ENCODE assay signal across 11 cellular contexts in genomic region chr22:46111645-46112306, GRCh38. TPM values are rescaled to one million over a fixed set of nuclear protein-coding genes. Genes with fewer than 3 reads are reported as not detected.
DNase-seq lines count a peak whose midpoint lies in the region; ATAC-seq and TF ChIP-seq lines count a peak whose summit lies in the region.
"Had no signal": no experiment of that assay in that cellular context is flagged by ENCODE, and none has a peak within 500 bp of the region (broad histone marks: within the 10 kb centered on the region; RNA-seq: fewer than 3 reads in every experiment).

No MANE protein-coding gene starts in this region.

- H3K4me3 Mint-ChIP-seq in dendritic cell treated with granulocyte-macrophage colony-stimulating factor and Interleukin-4, amounts not matched to agents 40 ng/mL and 50 ng/mL, for 4 days, result no peak overlapping the region
- no peak overlapping the region for H3K4me3 Mint-ChIP-seq in activated T-helper 2 cell treated with anti-CD3 and anti-CD28 coated beads, Interferon-gamma antibody, Interleukin-2, Interleukin-4, amounts not matched to agents 10 μg/mL and 5 μg/mL and 100 μg/mL, durations not matched to agents 14 hours and 24 hours and 36 hours (ENCODE audit: low read depth)
- H3K4me3 Mint-ChIP-seq: IgD-negative memory B cell had no signal

- H3K9me3 ChIP-seq in muscle layer of colon (ENCODE audit: low read length) (no peaks in the 10 kb centered on the region), testis (no peaks in the 10 kb centered on the region)

- H3K27me3 ChIP-seq in muscle layer of colon (ENCODE audit: control insufficient read depth in 1 of 2, insufficient read depth in 2 of 2, low read length in 2 of 2) (no peaks in the 10 kb centered on the region), testis (no peaks in the 10 kb centered on the region)
- H3K27me3 ChIP-seq: foreskin keratinocyte had no signal

- intact Hi-C loops in dendritic cell treated with granulocyte-macrophage colony-stimulating factor and Interleukin-4, amounts not matched to agents 40 ng/mL and 50 ng/mL, for 4 days (cut with micrococcal nuclease), result no loop called here
- intact Hi-C loops in testis (cut with DNase I; ENCODE audit: low total_unique reads), result no loop called here
- intact Hi-C loops in activated T-helper 2 cell treated with anti-CD3 and anti-CD28 coated beads, Interferon-gamma antibody, Interleukin-2, Interleukin-4, amounts not matched to agents 10 μg/mL and 5 μg/mL and 100 μg/mL, durations not matched to agents 14 hours and 24 hours and 36 hours (cut with micrococcal nuclease), result no loop called here

- no peak for TF ChIP-seq RAD21 in Ishikawa (IDR thresholded peaks at IDR 0.05; ENCODE audit: low read depth)

- peak; percentile 72 for TF ChIP-seq EP300 in Ishikawa (IDR thresholded peaks at IDR 0.05; ENCODE audit: borderline replicate concordance)

- peak overlapping the region; percentile 40 for H3K27ac ChIP-seq in muscle layer of colon (ENCODE audit: low read depth, low read length)
- H3K27ac ChIP-seq in testis, result peak overlapping the region; percentile 65 to 83
- H3K27ac ChIP-seq: foreskin keratinocyte had no signal

- peak overlapping the region; percentile 27 for H3K27ac Mint-ChIP-seq in dendritic cell treated with granulocyte-macrophage colony-stimulating factor and Interleukin-4, amounts not matched to agents 40 ng/mL and 50 ng/mL, for 4 days
- H3K27ac Mint-ChIP-seq in activated T-helper 2 cell treated with anti-CD3 and anti-CD28 coated beads, Interferon-gamma antibody, Interleukin-2, Interleukin-4, amounts not matched to agents 10 μg/mL and 5 μg/mL and 100 μg/mL, durations not matched to agents 14 hours and 24 hours and 36 hours, result no peak overlapping the region

- H3K9ac ChIP-seq in muscle layer of colon (ENCODE audit: low read length), result no peak overlapping the region

- peaks cover 85% of the 10 kb centered on the region for H3K36me3 Mint-ChIP-seq in dendritic cell treated with granulocyte-macrophage colony-stimulating factor and Interleukin-4, amounts not matched to agents 40 ng/mL and 50 ng/mL, for 4 days (ENCODE audit: low read depth)
- no peaks in the 10 kb centered on the region for H3K36me3 Mint-ChIP-seq in activated T-helper 2 cell treated with anti-CD3 and anti-CD28 coated beads, Interferon-gamma antibody, Interleukin-2, Interleukin-4, amounts not matched to agents 10 μg/mL and 5 μg/mL and 100 μg/mL, durations not matched to agents 14 hours and 24 hours and 36 hours (ENCODE audit: low read depth)
- H3K36me3 Mint-ChIP-seq: IgD-negative memory B cell had no signal

- TF ChIP-seq POLR2A in testis (IDR thresholded peaks at IDR 0.05), result no peak

- peaks cover under 1% of the 10 kb centered on the region for H3K27me3 Mint-ChIP-seq in dendritic cell treated with granulocyte-macrophage colony-stimulating factor and Interleukin-4, amounts not matched to agents 40 ng/mL and 50 ng/mL, for 4 days
- no peaks in the 10 kb centered on the region for H3K27me3 Mint-ChIP-seq in activated T-helper 2 cell treated with anti-CD3 and anti-CD28 coated beads, Interferon-gamma antibody, Interleukin-2, Interleukin-4, amounts not matched to agents 10 μg/mL and 5 μg/mL and 100 μg/mL, durations not matched to agents 14 hours and 24 hours and 36 hours (ENCODE audit: low read depth)
- H3K27me3 Mint-ChIP-seq: IgD-negative memory B cell had no signal

- 29 to 43% methylated on average over 9 to 20 of the region's 20 CpGs for WGBS in testis, 2 donors

- no peaks in the 10 kb centered on the region for H3K9me3 Mint-ChIP-seq in dendritic cell treated with granulocyte-macrophage colony-stimulating factor and Interleukin-4, amounts not matched to agents 40 ng/mL and 50 ng/mL, for 4 days
- H3K9me3 Mint-ChIP-seq in activated T-helper 2 cell treated with anti-CD3 and anti-CD28 coated beads, Interferon-gamma antibody, Interleukin-2, Interleukin-4, amounts not matched to agents 10 μg/mL and 5 μg/mL and 100 μg/mL, durations not matched to agents 14 hours and 24 hours and 36 hours, result no peaks in the 10 kb centered on the region
- H3K9me3 Mint-ChIP-seq: IgD-negative memory B cell had no signal

- H3K4me1 Mint-ChIP-seq in dendritic cell treated with granulocyte-macrophage colony-stimulating factor and Interleukin-4, amounts not matched to agents 40 ng/mL and 50 ng/mL, for 4 days (ENCODE audit: low read depth), result peaks cover 30% of the 10 kb centered on the region
- H3K4me1 Mint-ChIP-seq in activated T-helper 2 cell treated with anti-CD3 and anti-CD28 coated beads, Interferon-gamma antibody, Interleukin-2, Interleukin-4, amounts not matched to agents 10 μg/mL and 5 μg/mL and 100 μg/mL, durations not matched to agents 14 hours and 24 hours and 36 hours (ENCODE audit: low read depth), result no peaks in the 10 kb centered on the region

- H3K4me1 ChIP-seq in muscle layer of colon (ENCODE audit: insufficient read depth, low read length), result peaks cover 82% of the 10 kb centered on the region
- H3K4me1 ChIP-seq in testis, result peaks cover 95% of the 10 kb centered on the region

- ATAC-seq in HG03196 (IDR thresholded peaks at IDR 0.05; ENCODE audit: unreplicated experiment), result no peak
- ATAC-seq: foreskin keratinocyte, left lobe of liver had no signal

- H3K4me3 ChIP-seq in muscle layer of colon (ENCODE audit: low read depth in 1 of 2, low read length in 2 of 2) (no peak overlapping the region), testis (no peak overlapping the region)

- DNase-seq in testis (no peak), NCI-H345 treated with DMSO at 0.1 percent for 48 hours (lab: John Stamatoyannopoulos, UW; ENCODE audit: unreplicated experiment) (no peak), GM10266 (ENCODE audit: extremely low spot score) (no peak)
- DNase-seq in activated T-helper 2 cell treated with anti-CD3 and anti-CD28 coated beads, Interferon-gamma antibody, Interleukin-2, Interleukin-4, amounts not matched to agents 10 μg/mL and 5 μg/mL and 100 μg/mL, durations not matched to agents 14 hours and 24 hours and 36 hours (ENCODE audit: low spot score), result no peak
- DNase-seq: foreskin keratinocyte had no signal

- TF ChIP-seq CTCF in testis (IDR thresholded peaks at IDR 0.05) (no peak), GM10266 (IDR thresholded peaks at IDR 0.05; ENCODE audit: control insufficient read depth, insufficient read depth, low read depth, missing control alignments) (no peak)

- H3K36me3 ChIP-seq in muscle layer of colon (ENCODE audit: insufficient read depth, low read length) (peaks cover 33% of the 10 kb centered on the region), testis (ENCODE audit: low read depth, missing control alignments) (no peaks in the 10 kb centered on the region)

TF ChIP-seq in Ishikawa, 13 proteins besides CTCF, POLR2A, EP300 and RAD21:
- TF ChIP-seq FOXM1 (IDR thresholded peaks at IDR 0.05; ENCODE audit: borderline replicate concordance, low read depth), result no peak
- TF ChIP-seq EGR1 (IDR thresholded peaks at IDR 0.05), result no peak
- TF ChIP-seq TAF1 (IDR thresholded peaks at IDR 0.05; ENCODE audit: low read depth), result peak; percentile 32; the same call in 1 of the 2 replicates
- TF ChIP-seq TCF12 (IDR thresholded peaks at IDR 0.05; ENCODE audit: low read depth), result peak; percentile 85
- TF ChIP-seq USF1 (IDR thresholded peaks at IDR 0.05), result peak; percentile 22; the same call in 1 of the 2 replicates
- TF ChIP-seq MAX (IDR thresholded peaks at IDR 0.05), result peak; percentile 29; the same call in 1 of the 2 replicates
- no peak; the same call in 1 of the 2 replicates for TF ChIP-seq NFIC (IDR thresholded peaks at IDR 0.05)
- TF ChIP-seq ZBTB7A (IDR thresholded peaks at IDR 0.05; ENCODE audit: low read depth), result 0 out of 2 replicates have a peak, but pooled peaks have one; percentile 55

RNA-seq across cellular contexts. Expression of gene PPARA, which starts 38.5 kb away (rescaled TPM):
- 10 to 100 TPM; 18.1 to 19.9 TPM for total RNA-seq in testis
- 4.8 TPM for polyA plus RNA-seq in testis (ENCODE audit: insufficient read depth, low read depth, low replicate concordance)
- 14.0 and 14.5 TPM in 2 replicates for total RNA-seq in activated T-helper 2 cell treated with anti-CD3 and anti-CD28 coated beads, Interferon-gamma antibody, Interleukin-2, Interleukin-4, amounts not matched to agents 10 μg/mL and 5 μg/mL and 100 μg/mL, durations not matched to agents 14 hours and 24 hours and 36 hours
